In the genomic region with DNA sequence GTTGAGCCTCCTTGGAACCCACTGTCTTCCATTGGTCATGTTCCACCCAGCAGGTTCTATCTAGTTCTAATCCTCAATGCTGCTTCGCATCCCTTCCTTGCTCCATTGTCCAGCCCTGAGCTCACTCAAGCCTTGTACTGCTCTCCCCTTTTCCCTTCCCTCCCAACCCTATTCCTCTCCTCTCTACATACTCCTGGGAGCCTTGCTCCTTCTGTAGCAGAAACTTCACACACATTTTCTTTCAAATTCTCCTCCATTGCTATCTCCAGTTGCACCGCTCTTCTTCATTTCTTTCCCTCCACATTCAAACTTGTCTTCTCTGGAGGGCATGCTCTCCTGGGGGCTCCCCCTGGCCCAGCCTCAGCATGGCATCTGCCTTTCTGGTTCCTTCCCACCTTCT, we compare ENCODE assay signal across 2 cellular contexts.
TF ChIP-seq lines count a peak whose summit lies in the region.

No MANE protein-coding gene starts in this region.

TF ChIP-seq in HepG2, 621 proteins besides CTCF, POLR2A, EP300 and RAD21:
- TF ChIP-seq ETV5 (CRISPR knock-in tag; IDR thresholded peaks at IDR 0.05; ENCODE audit: borderline replicate concordance) (0 out of 2 replicates have a peak, but pooled peaks have one; percentile 1), HNRNPH1 (optimal IDR thresholded peaks at IDR 0.05; ENCODE audit: low read depth, low read length) (no peak), ZNF18 (CRISPR knock-in tag; IDR thresholded peaks at IDR 0.05; ENCODE audit: insufficient replicate concordance) (no peak), ZSCAN21 (CRISPR knock-in tag; IDR thresholded peaks at IDR 0.05; ENCODE audit: borderline replicate concordance) (no peak), MIER3 (CRISPR knock-in tag; IDR thresholded peaks at IDR 0.05; ENCODE audit: borderline replicate concordance) (0 out of 2 replicates have a peak, but pooled peaks have one; percentile 3)
- TF ChIP-seq, protein P1, sequence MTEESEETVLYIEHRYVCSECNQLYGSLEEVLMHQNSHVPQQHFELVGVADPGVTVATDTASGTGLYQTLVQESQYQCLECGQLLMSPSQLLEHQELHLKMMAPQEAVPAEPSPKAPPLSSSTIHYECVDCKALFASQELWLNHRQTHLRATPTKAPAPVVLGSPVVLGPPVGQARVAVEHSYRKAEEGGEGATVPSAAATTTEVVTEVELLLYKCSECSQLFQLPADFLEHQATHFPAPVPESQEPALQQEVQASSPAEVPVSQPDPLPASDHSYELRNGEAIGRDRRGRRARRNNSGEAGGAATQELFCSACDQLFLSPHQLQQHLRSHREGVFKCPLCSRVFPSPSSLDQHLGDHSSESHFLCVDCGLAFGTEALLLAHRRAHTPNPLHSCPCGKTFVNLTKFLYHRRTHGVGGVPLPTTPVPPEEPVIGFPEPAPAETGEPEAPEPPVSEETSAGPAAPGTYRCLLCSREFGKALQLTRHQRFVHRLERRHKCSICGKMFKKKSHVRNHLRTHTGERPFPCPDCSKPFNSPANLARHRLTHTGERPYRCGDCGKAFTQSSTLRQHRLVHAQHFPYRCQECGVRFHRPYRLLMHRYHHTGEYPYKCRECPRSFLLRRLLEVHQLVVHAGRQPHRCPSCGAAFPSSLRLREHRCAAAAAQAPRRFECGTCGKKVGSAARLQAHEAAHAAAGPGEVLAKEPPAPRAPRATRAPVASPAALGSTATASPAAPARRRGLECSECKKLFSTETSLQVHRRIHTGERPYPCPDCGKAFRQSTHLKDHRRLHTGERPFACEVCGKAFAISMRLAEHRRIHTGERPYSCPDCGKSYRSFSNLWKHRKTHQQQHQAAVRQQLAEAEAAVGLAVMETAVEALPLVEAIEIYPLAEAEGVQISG (CRISPR knock-in tag; IDR thresholded peaks at IDR 0.05) = 0 out of 2 replicates have a peak, but pooled peaks have one; percentile 3

TF ChIP-seq in GM12891, 5 proteins besides CTCF, POLR2A, EP300 and RAD21:
- TF ChIP-seq POU2F2 (IDR thresholded peaks at IDR 0.05; ENCODE audit: low read depth, low read length) = no peak
- no peak for TF ChIP-seq POLR2AphosphoS5 (IDR thresholded peaks at IDR 0.05; ENCODE audit: low read depth, low read length)
- TF ChIP-seq PAX5 (IDR thresholded peaks at IDR 0.05; ENCODE audit: insufficient read depth, low read length, severe bottlenecking) = no peak
- no peak for TF ChIP-seq SPI1 (IDR thresholded peaks at IDR 0.05; ENCODE audit: low read depth, low read length)
- TF ChIP-seq TAF1 (IDR thresholded peaks at IDR 0.05; ENCODE audit: low read depth, low read length) = no peak
TF ChIP-seq in GM12891: peak in this region for 0.
